In genomic region chr4:11384077-11384476, GRCh38 we compare ENCODE assay signal across 4 cellular contexts. TPM values are rescaled to one million over a fixed set of nuclear protein-coding genes. Genes with fewer than 3 reads are reported as not detected.
"Had no signal": no experiment of that assay in that cellular context is flagged by ENCODE, and none has a peak within 500 bp of the region (broad histone marks: within the 10 kb centered on the region; RNA-seq: fewer than 3 reads in every experiment).

No MANE protein-coding gene starts in this region.

RNA-seq across cellular contexts. Expression of gene HS3ST1, which starts 44.6 kb away (rescaled TPM):
- total RNA-seq: M059J, OCI-LY7, SJCRH30, T-helper 17 cell had no signal
